ENCODE assay signal across 24 cellular contexts in the genomic region with DNA sequence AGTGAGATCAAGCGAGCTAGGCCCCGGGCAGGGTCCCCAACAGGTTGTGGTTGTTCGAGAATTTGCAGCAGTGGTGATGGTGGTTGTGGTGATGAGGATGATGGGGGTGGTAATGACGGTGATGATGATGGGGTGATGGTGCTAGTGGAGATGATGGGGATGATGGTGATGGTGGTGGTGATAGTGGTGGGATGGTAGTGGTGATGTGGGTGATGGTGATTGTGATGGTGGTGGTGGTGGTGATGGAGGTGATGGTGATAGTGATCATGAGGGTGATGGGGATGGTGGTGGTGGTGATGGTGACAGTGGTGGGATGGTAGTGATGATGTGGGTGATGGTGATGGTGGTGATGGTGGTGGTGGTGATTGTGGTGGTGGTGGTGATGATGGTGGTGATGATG.
"Had no signal": no experiment of that assay in that cellular context is flagged by ENCODE, and none has a peak within 500 bp of the region (broad histone marks: within the 10 kb centered on the region; RNA-seq: fewer than 3 reads in every experiment).

No MANE protein-coding gene starts in this region.

- H3K27me3 Mint-ChIP-seq: activated naive CD4-positive, alpha-beta T cell treated with anti-CD3 and anti-CD28 coated beads, Interleukin-2, amount 10 ng/mL, durations not matched to agents 7 days and 5 days; activated naive CD8-positive, alpha-beta T cell treated with anti-CD3 and anti-CD28 coated beads, Interleukin-2, amount 10 ng/mL, durations not matched to agents 7 days and 5 days; T-helper 17 cell had no signal

- H3K27ac ChIP-seq: brain microvascular endothelial cell, epithelial cell of prostate, left ventricle myocardium inferior, right atrium auricular region, thoracic aorta, WERI-Rb-1 had no signal

- H3K4me3 Mint-ChIP-seq: activated naive CD4-positive, alpha-beta T cell treated with anti-CD3 and anti-CD28 coated beads, Interleukin-2, amount 10 ng/mL, durations not matched to agents 7 days and 5 days; activated naive CD8-positive, alpha-beta T cell treated with anti-CD3 and anti-CD28 coated beads, Interleukin-2, amount 10 ng/mL, durations not matched to agents 7 days and 5 days; activated T-helper 1 cell treated with anti-CD3 and anti-CD28 coated beads, Interleukin-12 subunit alpha, Interleukin-12 subunit beta, Interleukin-2, Interleukin-4 antibody, amounts not matched to agents 30 ng/mL and 10 ng/mL and 1 ng/mL, durations not matched to agents 14 hours and 24 hours and 36 hours; neural crest cell; T-helper 17 cell had no signal

- DNase-seq: activated CD4-positive, alpha-beta T cell treated with anti-CD3 and anti-CD28 coated beads for 48 hours; activated CD4-positive, alpha-beta T cell treated with anti-CD3 and anti-CD28 coated beads, Interleukin-2, amount 50 U/mL, for 48 hours; activated CD8-positive, alpha-beta memory T cell treated with anti-CD3 and anti-CD28 coated beads for 24 hours; activated gamma-delta T cell; activated naive CD4-positive, alpha-beta T cell treated with anti-CD3 and anti-CD28 coated beads, Interleukin-2, amount 10 ng/mL, durations not matched to agents 7 days and 5 days; activated naive CD8-positive, alpha-beta T cell treated with anti-CD3 and anti-CD28 coated beads, Interleukin-2, amount 10 ng/mL, durations not matched to agents 7 days and 5 days; brain microvascular endothelial cell; cortex of kidney; glutamatergic neuron; islet precursor cell; left ventricle myocardium inferior; occipital lobe; stimulated activated CD4-positive, alpha-beta T cell treated with anti-CD3 and anti-CD28 coated beads, Interleukin-2, amount 100 ng/mL, for 48 hours; stimulated activated naive CD8-positive, alpha-beta T cell treated with anti-CD3 and anti-CD28 coated beads, Interleukin-15, Interleukin-2, amounts not matched to agents 100 U/mL and 50 U/mL, for 24 hours; T-helper 17 cell; T1000; trophoblast cell; WERI-Rb-1 had no signal

- H3K4me3 ChIP-seq: left ventricle myocardium inferior, lung, right atrium auricular region, thoracic aorta had no signal

- ATAC-seq: stimulated activated naive CD8-positive, alpha-beta T cell treated with anti-CD3 and anti-CD28 coated beads, Interleukin-15, Interleukin-2, amounts not matched to agents 100 U/mL and 50 U/mL, for 24 hours; T-helper 17 cell had no signal

- H3K27ac Mint-ChIP-seq: activated naive CD4-positive, alpha-beta T cell treated with anti-CD3 and anti-CD28 coated beads, Interleukin-2, amount 10 ng/mL, durations not matched to agents 7 days and 5 days; activated naive CD8-positive, alpha-beta T cell treated with anti-CD3 and anti-CD28 coated beads, Interleukin-2, amount 10 ng/mL, durations not matched to agents 7 days and 5 days; activated T-helper 1 cell treated with anti-CD3 and anti-CD28 coated beads, Interleukin-12 subunit alpha, Interleukin-12 subunit beta, Interleukin-2, Interleukin-4 antibody, amounts not matched to agents 30 ng/mL and 10 ng/mL and 1 ng/mL, durations not matched to agents 14 hours and 24 hours and 36 hours; T-helper 17 cell had no signal

- H3K9me3 ChIP-seq: left ventricle myocardium inferior, right atrium auricular region, thoracic aorta had no signal

- H3K9me3 Mint-ChIP-seq: activated naive CD4-positive, alpha-beta T cell treated with anti-CD3 and anti-CD28 coated beads, Interleukin-2, amount 10 ng/mL, durations not matched to agents 7 days and 5 days; activated naive CD8-positive, alpha-beta T cell treated with anti-CD3 and anti-CD28 coated beads, Interleukin-2, amount 10 ng/mL, durations not matched to agents 7 days and 5 days; activated T-helper 1 cell treated with anti-CD3 and anti-CD28 coated beads, Interleukin-12 subunit alpha, Interleukin-12 subunit beta, Interleukin-2, Interleukin-4 antibody, amounts not matched to agents 30 ng/mL and 10 ng/mL and 1 ng/mL, durations not matched to agents 14 hours and 24 hours and 36 hours; neural crest cell had no signal

- H3K27me3 ChIP-seq: brain microvascular endothelial cell, right atrium auricular region had no signal
